8 cellular contexts compared by ENCODE assay signal in the genomic region with DNA sequence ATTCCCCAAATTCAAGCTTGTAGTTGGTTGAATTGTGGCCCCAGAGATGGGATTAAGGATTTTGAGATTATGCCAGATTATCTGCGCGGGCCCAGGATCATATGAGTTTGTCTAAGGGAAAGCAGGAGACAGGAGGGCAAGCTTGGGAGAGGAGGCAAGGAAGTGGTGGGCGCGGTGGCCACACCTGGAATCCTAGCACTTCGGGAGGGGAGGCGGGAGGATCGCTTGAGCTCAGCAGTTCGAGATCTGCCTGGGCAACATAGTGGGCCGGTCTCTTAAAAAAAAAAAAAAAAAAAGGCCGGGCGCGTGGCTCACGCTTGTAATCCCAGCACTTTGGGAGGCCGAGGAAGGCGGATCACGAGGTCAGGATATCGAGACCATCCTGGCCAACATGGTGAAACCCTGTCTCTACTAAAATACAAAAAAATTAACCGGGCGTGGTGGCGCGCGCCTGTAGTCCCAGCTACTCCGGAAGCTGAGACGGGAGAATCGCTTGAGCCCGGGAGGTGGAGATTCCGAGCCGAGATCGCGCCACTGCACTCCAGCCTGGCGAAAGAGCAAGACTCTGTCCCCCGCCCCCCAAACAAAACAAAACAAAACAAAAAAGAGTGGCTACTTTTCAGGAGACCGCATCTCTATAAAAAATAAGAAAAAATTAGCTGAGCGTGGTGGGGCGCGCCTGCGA. TPM values are rescaled to one million over a fixed set of nuclear protein-coding genes. Genes with fewer than 3 reads are reported as not detected.
A peak's percentile ranks its signal among the peaks of the same experiment; 100 is the strongest.
DNase-seq lines count a peak whose midpoint lies in the region; ATAC-seq and TF ChIP-seq lines count a peak whose summit lies in the region.

No MANE protein-coding gene starts in this region.

- no peak for TF ChIP-seq POLR2A in NB4 (IDR thresholded peaks at IDR 0.05; ENCODE audit: extremely low read depth, insufficient read length)

- H2AFZ ChIP-seq in mesenchymal stem cell (ENCODE audit: low read depth, low read length): peak overlapping the region; percentile 91

- 27% methylated on average over 26 of the region's 37 CpGs for WGBS in mesenchymal stem cell

- H3K4me2 ChIP-seq in mesenchymal stem cell (ENCODE audit: low read length, poor library complexity, severe bottlenecking): peak overlapping the region; percentile 93

- peak overlapping the region; percentile 80 to 97 for H3K18ac ChIP-seq in mesenchymal stem cell (ENCODE audit: low read depth in 1 of 2, low read length in 2 of 2)

- H2BK12ac ChIP-seq in mesenchymal stem cell (ENCODE audit: low read length in 2 of 2): peak overlapping the region; percentile 28 to 34

- H3K27ac ChIP-seq in caudate nucleus (ENCODE audit: low read depth, low read length) (peak overlapping the region; percentile 73), mesenchymal stem cell (ENCODE audit: low read length, poor library complexity, severe bottlenecking) (no peak overlapping the region)

- peak overlapping the region; percentile 80 for H4K91ac ChIP-seq in mesenchymal stem cell (ENCODE audit: low read length)

- H2AK5ac ChIP-seq in mesenchymal stem cell (ENCODE audit: low read length, severe bottlenecking): peak overlapping the region; percentile 84

- H3K9ac ChIP-seq in mesenchymal stem cell (ENCODE audit: low read length): peak overlapping the region; percentile 84

- H3K23ac ChIP-seq in mesenchymal stem cell (ENCODE audit: low read length in 2 of 2): peak overlapping the region in 1 of 2 experiments; percentile 77

- peak overlapping the region in 1 of 2 experiments; percentile 76 for H3K14ac ChIP-seq in mesenchymal stem cell (ENCODE audit: low read length in 2 of 2)

- ATAC-seq in GM18873 (IDR thresholded peaks at IDR 0.05; ENCODE audit: low FRiP score, unreplicated experiment): no peak

- peaks cover 21% of the 10 kb centered on the region for H3K79me1 ChIP-seq in mesenchymal stem cell (replicated peaks; ENCODE audit: low read length, poor library complexity, severe bottlenecking)

- peaks cover 12% of the 10 kb centered on the region for H3K4me1 ChIP-seq in mesenchymal stem cell (ENCODE audit: control insufficient read depth, insufficient read depth, low read depth, low read length)

- H2BK5ac ChIP-seq in mesenchymal stem cell (ENCODE audit: low read depth, low read length, poor library complexity, severe bottlenecking): peak overlapping the region; percentile 46

- peak overlapping the region; percentile 53 to 95 for H3K4ac ChIP-seq in mesenchymal stem cell (ENCODE audit: low read depth in 1 of 2, low read length in 2 of 2)

- H3K9me3 ChIP-seq in mesenchymal stem cell (ENCODE audit: control insufficient read depth, low read length): no peaks in the 10 kb centered on the region

- H2BK15ac ChIP-seq in mesenchymal stem cell (ENCODE audit: low read depth, poor library complexity, severe bottlenecking): peak overlapping the region; percentile 93

- no peak overlapping the region for H2BK120ac ChIP-seq in mesenchymal stem cell (ENCODE audit: low read depth, low read length)

- H4K8ac ChIP-seq in mesenchymal stem cell (ENCODE audit: low read length): peak overlapping the region; percentile 74

- H3K36me3 ChIP-seq in mesenchymal stem cell (ENCODE audit: control insufficient read depth in 1 of 2, insufficient read depth in 2 of 2, low read depth in 1 of 2, low read length in 2 of 2): peaks cover 16 to 18% of the 10 kb centered on the region in 2 experiments

- DNase-seq in activated T-cell treated with anti-CD3 and anti-CD28 coated beads for 48 hours (ENCODE audit: low read depth): peak; percentile 18
- no peak for DNase-seq in activated T-cell treated with anti-CD3 and anti-CD28 coated beads, Interleukin-2, amount 50 U/mL, for 48 hours
- no peak for DNase-seq in NB4 (ENCODE audit: low read depth)
- DNase-seq in caudate nucleus (lab: John Stamatoyannopoulos, UW): no peak
- DNase-seq in mesenchymal stem cell: peak; percentile 62
- no peak for DNase-seq in NCI-H526 treated with DMSO at 0.1 percent for 48 hours (lab: John Stamatoyannopoulos, UW)
- DNase-seq in NK-92 (lab: John Stamatoyannopoulos, UW; ENCODE audit: unreplicated experiment): no peak

- no peaks in the 10 kb centered on the region for H3K27me3 ChIP-seq in mesenchymal stem cell (ENCODE audit: control insufficient read depth in 1 of 2, insufficient read depth in 1 of 2, low read length in 2 of 2)

- H3K4me3 ChIP-seq in NB4 (ENCODE audit: low read depth, low read length): peak overlapping the region; percentile 57
- peak overlapping the region; percentile 80 to 83 for H3K4me3 ChIP-seq in mesenchymal stem cell (ENCODE audit: insufficient read depth in 1 of 2, low read depth in 1 of 2, low read length in 2 of 2)

- no peak for TF ChIP-seq CTCF in NB4 (IDR thresholded peaks at IDR 0.05; ENCODE audit: low read depth, low read length)

RNA-seq across cellular contexts. Expression of a gene that starts 0.9 kb away (rescaled TPM):
- polyA plus RNA-seq in mesenchymal stem cell (2013, experiment 1 of 2): 10.5 TPM
- 10.3 TPM for polyA plus RNA-seq in mesenchymal stem cell (2013, experiment 2 of 2)

RNA-seq across cellular contexts. Expression of a gene that starts 21.5 kb away (rescaled TPM):
- 12.8 TPM for polyA plus RNA-seq in mesenchymal stem cell (2013, experiment 1 of 2)
- 11.6 TPM for polyA plus RNA-seq in mesenchymal stem cell (2013, experiment 2 of 2)

RNA-seq across cellular contexts. Expression of a gene that starts 33.8 kb away (rescaled TPM):
- 18.5 TPM for polyA plus RNA-seq in mesenchymal stem cell (2013, experiment 1 of 2)
- polyA plus RNA-seq in mesenchymal stem cell (2013, experiment 2 of 2): 17.7 TPM

Comparison
In these comparisons a context has a peak if more than half of its experiments do, and no peak if none do; other contexts are left out.
1. DNase-seq: peak in activated T-cell treated with anti-CD3 and anti-CD28 coated beads for 48 hours (single experiment) and mesenchymal stem cell (single experiment); none in activated T-cell treated with anti-CD3 and anti-CD28 coated beads, Interleukin-2, amount 50 U/mL, for 48 hours (0 of 2), NB4 (single experiment), caudate nucleus (0 of 61), NCI-H526 treated with DMSO at 0.1 percent for 48 hours (single experiment) and NK-92 (single experiment).